Comparison of ENCODE assay signal across 28 cellular contexts in genomic region chr16:31067342-31067741, GRCh38.
"Had no signal": no experiment of that assay in that cellular context is flagged by ENCODE, and none has a peak within 500 bp of the region (broad histone marks: within the 10 kb centered on the region; RNA-seq: fewer than 3 reads in every experiment).

No MANE protein-coding gene starts in this region.

- H3K9me3 ChIP-seq: colonic mucosa, esophagus muscularis mucosa, gastroesophageal sphincter, heart left ventricle, left lung, mucosa of descending colon, psoas muscle, stomach, testis, tibial artery had no signal

- H3K4me3 Mint-ChIP-seq: dendritic cell treated with granulocyte-macrophage colony-stimulating factor and Interleukin-4, amounts not matched to agents 40 ng/mL and 50 ng/mL, for 4 days; mesothelial cell of epicardium; nephron; neural progenitor cell; type B pancreatic cell had no signal

- H3K27ac ChIP-seq: colonic mucosa, esophagus muscularis mucosa, foreskin keratinocyte, gastroesophageal sphincter, heart left ventricle, hepatocyte, left lung, neural progenitor cell, psoas muscle, stomach, testis, tibial artery had no signal

- H3K9me3 Mint-ChIP-seq: dendritic cell treated with granulocyte-macrophage colony-stimulating factor and Interleukin-4, amounts not matched to agents 40 ng/mL and 50 ng/mL, for 4 days; mesothelial cell of epicardium; nephron; neural progenitor cell; type B pancreatic cell had no signal

- ATAC-seq: foreskin keratinocyte, gastroesophageal sphincter, heart left ventricle, left cardiac atrium, left lung, mucosa of descending colon, psoas muscle, right cardiac atrium had no signal

- H3K36me3 Mint-ChIP-seq: naive B cell had no signal

- H3K36me3 ChIP-seq: colonic mucosa, neural progenitor cell had no signal

- H2AFZ ChIP-seq: hepatocyte, neural progenitor cell had no signal

- FAIRE-seq: endothelial cell of umbilical vein, islet of Langerhans, small intestine had no signal

- H3K27me3 ChIP-seq: colonic mucosa, esophagus muscularis mucosa, foreskin keratinocyte, gastroesophageal sphincter, heart left ventricle, hepatocyte, left lung, neural progenitor cell, stomach, testis, tibial artery had no signal

- DNase-seq: colonic mucosa; effector CD8-positive, alpha-beta T cell; foreskin keratinocyte; heart left ventricle; left cardiac atrium; left lung; mesenchymal stem cell; mucosa of descending colon; naive B cell; psoas muscle; right cardiac atrium; small intestine; stimulated activated CD4-positive, alpha-beta T cell treated with anti-CD3 and anti-CD28 coated beads, Interleukin-15, amount 100 ng/mL, for 24 hours; stimulated activated CD4-positive, alpha-beta T cell treated with anti-CD3 and anti-CD28 coated beads, Interleukin-2, amount 100 ng/mL, for 48 hours; stimulated activated naive CD4-positive, alpha-beta T cell treated with Interleukin-2 at 50 U/mL for 16 hours; stomach; testis; tibial artery had no signal

- H3K9ac ChIP-seq: neural progenitor cell had no signal

- H3K4me3 ChIP-seq: colonic mucosa, esophagus muscularis mucosa, gastroesophageal sphincter, heart left ventricle, hepatocyte, left lung, mucosa of descending colon, neural progenitor cell, psoas muscle, stomach, testis, tibial artery had no signal

- H3K27ac Mint-ChIP-seq: dendritic cell treated with granulocyte-macrophage colony-stimulating factor and Interleukin-4, amounts not matched to agents 40 ng/mL and 50 ng/mL, for 4 days; mesothelial cell of epicardium; neural progenitor cell; type B pancreatic cell had no signal

- H3K27me3 Mint-ChIP-seq: dendritic cell treated with granulocyte-macrophage colony-stimulating factor and Interleukin-4, amounts not matched to agents 40 ng/mL and 50 ng/mL, for 4 days; naive B cell; type B pancreatic cell had no signal

- H3K4me2 ChIP-seq: hepatocyte, neural progenitor cell had no signal
